ENCODE assay signal across 8 cellular contexts in the genomic region with DNA sequence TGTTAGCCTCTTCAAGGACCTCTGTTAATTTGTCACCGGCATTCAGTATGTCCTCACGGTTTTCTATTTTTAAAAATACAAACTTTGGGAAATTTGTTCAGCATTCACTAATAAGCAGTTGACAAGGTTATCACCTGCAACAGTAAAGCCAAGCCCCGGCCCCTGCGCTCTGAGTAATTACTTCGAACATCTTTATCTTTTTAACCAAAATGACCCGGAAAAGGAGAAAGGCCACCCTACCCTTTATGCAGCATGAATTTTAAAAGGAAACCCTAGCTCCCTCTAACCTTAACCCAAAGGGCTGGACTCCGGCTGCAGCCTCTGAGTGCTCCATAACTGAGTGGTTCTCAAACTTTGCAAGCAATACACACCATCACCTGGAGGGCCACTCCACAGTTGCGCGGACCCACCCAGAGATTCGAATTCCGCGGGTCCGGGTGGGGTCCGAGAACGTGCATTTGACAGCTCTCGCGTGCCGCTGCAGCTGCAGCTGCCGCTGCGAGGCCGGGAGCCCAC. TPM values are rescaled to one million over a fixed set of nuclear protein-coding genes. Genes with fewer than 3 reads are reported as not detected.
DNase-seq lines count a peak whose midpoint lies in the region; ATAC-seq and TF ChIP-seq lines count a peak whose summit lies in the region.

No MANE protein-coding gene starts in this region.

- no peak for TF ChIP-seq CTCF in Caco-2 (IDR thresholded peaks at IDR 0.05; ENCODE audit: insufficient read depth in 1 of 2, low read depth in 1 of 2, low read length in 1 of 2, severe bottlenecking in 1 of 2, unreplicated experiment in 1 of 2)
- TF ChIP-seq CTCF in HCT116 (IDR thresholded peaks at IDR 0.05 in 2 of 3, conservative IDR thresholded peaks at IDR 0.05 in 1 of 3; ENCODE audit: borderline replicate concordance in 1 of 3, insufficient read depth in 1 of 3, low read depth in 2 of 3, low read length in 2 of 3) = no peak
- no peak for TF ChIP-seq CTCF in glutamatergic neuron (IDR thresholded peaks at IDR 0.05; ENCODE audit: partially characterized antibody, unreplicated experiment)

- TF ChIP-seq POLR2A in HCT116 (IDR thresholded peaks at IDR 0.05; ENCODE audit: borderline replicate concordance, extremely low read depth, insufficient read depth, insufficient read length) = no peak

- DNase-seq in Caco-2 = no peak
- DNase-seq in HCT116 (ENCODE audit: low read depth, low spot score) = no peak
- DNase-seq in T-helper 17 cell = no peak
- DNase-seq in glutamatergic neuron = no peak
- no peak for DNase-seq in stimulated activated naive B cell treated with anti-CD40 and anti-IgM and Interleukin-4, amounts not matched to agents 10 μg/mL and 1 μg/mL and 100 μg/mL, for 72 hours
- DNase-seq in MV-4-11 (lab: John Stamatoyannopoulos, UW) = no peak
- DNase-seq in NK-92 (lab: John Stamatoyannopoulos, UW; ENCODE audit: unreplicated experiment) = no peak
- no peak for DNase-seq in NCI-H1436 (lab: John Stamatoyannopoulos, UW)

- peaks cover 47% of the 10 kb centered on the region for H3K36me3 Mint-ChIP-seq in Caco-2 (ENCODE audit: insufficient read depth, unreplicated experiment)
- no peaks in the 10 kb centered on the region for H3K36me3 Mint-ChIP-seq in T-helper 17 cell (ENCODE audit: low read depth)
- peaks cover 11% of the 10 kb centered on the region for H3K36me3 Mint-ChIP-seq in glutamatergic neuron (ENCODE audit: unreplicated experiment)
- peaks cover 12 to 24% of the 10 kb centered on the region in 2 donors for H3K36me3 Mint-ChIP-seq in stimulated activated naive B cell treated with anti-CD40 and anti-IgM and Interleukin-4, amounts not matched to agents 10 μg/mL and 1 μg/mL and 100 μg/mL, for 72 hours

- H3K36me3 ChIP-seq in Caco-2 (ENCODE audit: control insufficient read depth, insufficient read depth, low read length) (peaks cover 3% of the 10 kb centered on the region; the same call in 1 of the 2 replicates), HCT116 (ENCODE audit: control insufficient read depth in 1 of 2, insufficient read depth in 2 of 2, low read length in 2 of 2) (peaks cover 6 to 8% of the 10 kb centered on the region in 2 experiments; a peak in 3 of 4 replicates)

- H3K4me1 ChIP-seq in Caco-2 = peaks cover 6% of the 10 kb centered on the region
- peaks cover 7 to 13% of the 10 kb centered on the region in 2 experiments; a peak in 3 of 4 replicates for H3K4me1 ChIP-seq in HCT116 (ENCODE audit: control insufficient read depth in 1 of 2, insufficient read depth in 2 of 2, low read length in 2 of 2)

- peaks cover 26% of the 10 kb centered on the region for H3K79me2 ChIP-seq in HCT116 (ENCODE audit: insufficient read depth, low read length)

- H3K4me3 Mint-ChIP-seq in Caco-2 (ENCODE audit: unreplicated experiment) (peak overlapping the region; percentile 72), T-helper 17 cell (peak overlapping the region; percentile 81), glutamatergic neuron (ENCODE audit: unreplicated experiment) (peak overlapping the region; percentile 88)
- H3K4me3 Mint-ChIP-seq in stimulated activated naive B cell treated with anti-CD40 and anti-IgM and Interleukin-4, amounts not matched to agents 10 μg/mL and 1 μg/mL and 100 μg/mL, for 72 hours = peak overlapping the region; percentile 83 to 87

- no peaks in the 10 kb centered on the region for H3K27me3 Mint-ChIP-seq in Caco-2 (ENCODE audit: insufficient read depth, unreplicated experiment)
- H3K27me3 Mint-ChIP-seq in T-helper 17 cell = no peaks in the 10 kb centered on the region
- peaks cover 5% of the 10 kb centered on the region for H3K27me3 Mint-ChIP-seq in glutamatergic neuron (ENCODE audit: unreplicated experiment)
- H3K27me3 Mint-ChIP-seq in stimulated activated naive B cell treated with anti-CD40 and anti-IgM and Interleukin-4, amounts not matched to agents 10 μg/mL and 1 μg/mL and 100 μg/mL, for 72 hours = no peaks in the 10 kb centered on the region

- peak overlapping the region; percentile 94 for H3K4me2 ChIP-seq in HCT116 (ENCODE audit: low read length)

- H3K9me2 ChIP-seq in HCT116 (ENCODE audit: insufficient read depth) = no peaks in the 10 kb centered on the region

- ATAC-seq in HCT116 = peak; percentile 46
- ATAC-seq in T-helper 17 cell = peak; percentile 11
- ATAC-seq in stimulated activated naive B cell treated with anti-CD40 and anti-IgM and Interleukin-4, amounts not matched to agents 10 μg/mL and 1 μg/mL and 100 μg/mL, for 72 hours (replicated peaks) = peak; percentile 40 to 48

- H2AFZ ChIP-seq in HCT116 (ENCODE audit: low read depth, low read length, poor library complexity, severe bottlenecking) = no peak overlapping the region

- peak overlapping the region; percentile 95 for H3K4me3 ChIP-seq in Caco-2 (ENCODE audit: low read depth, low read length)
- peak overlapping the region; percentile 80 to 83 for H3K4me3 ChIP-seq in HCT116 (replicated peaks in 1 of 2; ENCODE audit: low read depth in 1 of 2, low read length in 2 of 2)

- peak overlapping the region; percentile 99 for H3K27ac ChIP-seq in HCT116 (ENCODE audit: low read depth, low read length)

- CTCF ChIA-PET in Caco-2 (lab: Charles Lee) (interaction anchor here (0.6 to 1.1 kb wide), 2 partner anchors 73 to 84 kb away, joined by 3 read pairs; no protein-coding TSS in a partner anchor), HCT116 (lab: Charles Lee) (interaction anchor here (0.6 kb wide), 1 partner anchor 12 kb away, joined by 3 read pairs; no protein-coding TSS in a partner anchor)

- POLR2A ChIA-PET in Caco-2 (lab: Charles Lee) = interaction anchor here (0.6 kb wide), 3 partner anchors 46 to 401 kb away, joined by 3 to 5 read pairs (median 3); a partner anchor contains a TSS
- POLR2A ChIA-PET in HCT116 (lab: Charles Lee) = no interaction called here

- H3K27me3 ChIP-seq in Caco-2 (replicated peaks; ENCODE audit: control insufficient read depth, insufficient read depth, low read length) (no peaks in the 10 kb centered on the region), HCT116 (ENCODE audit: insufficient read depth, low read length) (no peaks in the 10 kb centered on the region)

- H3K27ac Mint-ChIP-seq in Caco-2 (ENCODE audit: unreplicated experiment) = peak overlapping the region; percentile 48
- no peak overlapping the region for H3K27ac Mint-ChIP-seq in T-helper 17 cell
- H3K27ac Mint-ChIP-seq in glutamatergic neuron (ENCODE audit: unreplicated experiment) = no peak overlapping the region
- H3K27ac Mint-ChIP-seq in stimulated activated naive B cell treated with anti-CD40 and anti-IgM and Interleukin-4, amounts not matched to agents 10 μg/mL and 1 μg/mL and 100 μg/mL, for 72 hours = peak overlapping the region; percentile 62

- H3K9ac ChIP-seq in HCT116 (ENCODE audit: low read length) = peak overlapping the region; percentile 91

- H3K9me3 ChIP-seq in Caco-2 (peaks cover 9% of the 10 kb centered on the region), HCT116 (ENCODE audit: control insufficient read depth in 1 of 2, insufficient read depth in 1 of 2, low read depth in 1 of 2, low read length in 2 of 2) (peaks cover 14 to 21% of the 10 kb centered on the region in 2 experiments; a peak in 3 of 4 replicates), T-helper 17 cell (ENCODE audit: control insufficient read depth, low read length, poor library complexity, severe bottlenecking) (no peaks in the 10 kb centered on the region)

- BruUV-seq in Caco-2 (replicated peaks; lab: Mats Ljungman, UMichigan) (no TSS peak), HCT116 (replicated peaks; lab: Mats Ljungman, UMichigan) (no TSS peak)

- TF ChIP-seq RAD21 in HCT116 (IDR thresholded peaks at IDR 0.05; ENCODE audit: low read depth) = no peak

- RAD21 ChIA-PET in HCT116 (lab: Charles Lee; ENCODE audit: low non-redundant PET in 1 of 2, low total read pairs in 2 of 2, uncharacterized antibody in 2 of 2, unreplicated experiment in 2 of 2) = no interaction called here

- intact Hi-C loops in Caco-2 (cut with micrococcal nuclease; ENCODE audit: unreplicated experiment) = loop anchor here (2.0 kb wide), 3 partner anchors 43 to 139 kb away; no protein-coding TSS in a partner anchor
- intact Hi-C loops in HCT116 (cut with micrococcal nuclease) = loop anchor here (2.0 kb wide), 1 partner anchor 45 kb away; a partner anchor contains a TSS

- H3K4me1 Mint-ChIP-seq in Caco-2 (ENCODE audit: low read depth, unreplicated experiment) = peaks cover 9% of the 10 kb centered on the region
- peaks cover 14% of the 10 kb centered on the region for H3K4me1 Mint-ChIP-seq in T-helper 17 cell
- peaks cover 7% of the 10 kb centered on the region for H3K4me1 Mint-ChIP-seq in glutamatergic neuron (ENCODE audit: low read depth, unreplicated experiment)
- peaks cover 14 to 36% of the 10 kb centered on the region in 2 donors for H3K4me1 Mint-ChIP-seq in stimulated activated naive B cell treated with anti-CD40 and anti-IgM and Interleukin-4, amounts not matched to agents 10 μg/mL and 1 μg/mL and 100 μg/mL, for 72 hours

- H4K20me1 ChIP-seq in HCT116 (ENCODE audit: insufficient read depth) = no peaks in the 10 kb centered on the region

- H3K9me3 Mint-ChIP-seq in Caco-2 (ENCODE audit: unreplicated experiment) (peaks cover 11% of the 10 kb centered on the region), glutamatergic neuron (ENCODE audit: unreplicated experiment) (peaks cover 8% of the 10 kb centered on the region)
- peaks cover 0 to 2% of the 10 kb centered on the region in 2 donors for H3K9me3 Mint-ChIP-seq in stimulated activated naive B cell treated with anti-CD40 and anti-IgM and Interleukin-4, amounts not matched to agents 10 μg/mL and 1 μg/mL and 100 μg/mL, for 72 hours

TF ChIP-seq in HCT116, 20 proteins besides CTCF, POLR2A, EP300 and RAD21:
- no peak for TF ChIP-seq SP1 (IDR thresholded peaks at IDR 0.05; ENCODE audit: low read depth)
- TF ChIP-seq SIN3A (IDR thresholded peaks at IDR 0.05; ENCODE audit: low read depth) = peak; percentile 74; the same call in 1 of the 2 replicates

RNA-seq across cellular contexts. Expression of a gene that starts 0.9 kb away (rescaled TPM):
- total RNA-seq in Caco-2 (2022) = 106 and 111 TPM in 2 replicates
- total RNA-seq in HCT116 (2021; ENCODE audit: unreplicated experiment) = 70.6 TPM
- polyA plus RNA-seq in HCT116 (2012) = 29.2 and 42.4 TPM in 2 replicates
- total RNA-seq in T-helper 17 cell = 10 to 100 TPM; 37.0 to 37.4 TPM
- total RNA-seq in glutamatergic neuron (ENCODE audit: unreplicated experiment) = 42.4 TPM

RNA-seq across cellular contexts. Expression of a gene that starts 14.9 kb away (rescaled TPM):
- 98.5 and 117 TPM in 2 replicates for total RNA-seq in Caco-2 (2022)
- 38.6 TPM for total RNA-seq in HCT116 (2021; ENCODE audit: unreplicated experiment)
- polyA plus RNA-seq in HCT116 (2012) = 26.0 and 30.6 TPM in 2 replicates
- not detected for total RNA-seq in T-helper 17 cell
- 499 TPM for total RNA-seq in glutamatergic neuron (ENCODE audit: unreplicated experiment)

RNA-seq across cellular contexts. Expression of a gene that starts 46.2 kb away (rescaled TPM):
- 75.2 and 76.9 TPM in 2 replicates for total RNA-seq in Caco-2 (2022)
- total RNA-seq in HCT116 (2021; ENCODE audit: unreplicated experiment) = 39.2 TPM
- polyA plus RNA-seq in HCT116 (2012) = 11.9 and 14.2 TPM in 2 replicates
- 10 to 100 TPM; 23.2 to 23.4 TPM for total RNA-seq in T-helper 17 cell
- total RNA-seq in glutamatergic neuron (ENCODE audit: unreplicated experiment) = 30.4 TPM

Comparison
In these comparisons a context has a peak if more than half of its experiments do, and no peak if none do; other contexts are left out.
1. H3K27ac Mint-ChIP-seq: peak in Caco-2 (single experiment) and stimulated activated naive B cell treated with anti-CD40 and anti-IgM and Interleukin-4, amounts not matched to agents 10 μg/mL and 1 μg/mL and 100 μg/mL, for 72 hours (single experiment); none in T-helper 17 cell (single experiment) and glutamatergic neuron (single experiment).
2. RNA of a gene that starts 14.9 kb away (total RNA-seq): 499 TPM in glutamatergic neuron (single experiment), 98.5 to 117 TPM in Caco-2 and 38.6 TPM in HCT116 (single experiment); not detected in T-helper 17 cell; every median in the first group is over 10 times any median in the second.
3. Peak in every context shown above with its lines, with median percentiles within 50 percentile points of each other: H3K4me3 Mint-ChIP-seq and ATAC-seq.